In the genomic region with DNA sequence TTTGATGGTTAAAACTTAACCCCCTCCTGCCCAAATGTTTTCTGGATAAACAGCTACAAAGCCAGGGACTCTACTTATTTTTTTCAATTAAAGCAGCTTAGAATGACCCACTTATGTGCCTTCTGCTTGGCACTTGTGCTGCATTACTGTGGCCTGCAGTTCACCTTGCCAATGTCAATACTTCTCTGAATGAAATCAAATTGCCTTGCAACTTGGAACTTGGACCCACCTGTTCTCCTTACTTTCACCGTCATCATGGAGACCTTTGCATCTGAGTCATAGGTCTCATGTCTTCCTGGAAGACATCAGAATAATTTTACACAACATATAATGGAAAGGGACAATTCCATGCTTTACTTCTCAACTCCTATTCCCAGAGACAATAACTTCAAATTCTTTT, we compare ENCODE assay signal across 15 cellular contexts.
"Had no signal": no experiment of that assay in that cellular context is flagged by ENCODE, and none has a peak within 500 bp of the region (broad histone marks: within the 10 kb centered on the region; RNA-seq: fewer than 3 reads in every experiment).

No MANE protein-coding gene starts in this region.

- DNase-seq: activated CD4-positive, CD25-positive, alpha-beta regulatory T cell; amniotic stem cell; dermis blood vessel endothelial cell; endodermal cell; erythroblast; mesenchymal stem cell; stimulated activated CD4-positive, alpha-beta T cell treated with anti-CD3 and anti-CD28 coated beads, Interleukin-15, amount 100 ng/mL, for 24 hours; stimulated activated CD4-positive, alpha-beta T cell treated with anti-CD3 and anti-CD28 coated beads, Interleukin-4, amount 100 ng/mL, for 24 hours; uterus had no signal

- H3K9me3 Mint-ChIP-seq: T-helper 1 cell treated with Interleukin-12 subunit alpha and Interleukin-12 subunit beta and Interleukin-4 antibody, amounts not matched to agents 30 μg/mL and 1 μg/mL, for 36 hours had no signal

- H3K36me3 ChIP-seq: thoracic aorta, uterus had no signal

- H3K4me1 Mint-ChIP-seq: activated naive CD4-positive, alpha-beta T cell treated with anti-CD3 and anti-CD28 coated beads, Interleukin-2, amount 50 U/mL, for 24 hours; neural crest cell had no signal

- H3K36me3 Mint-ChIP-seq: brain had no signal

- H3K27ac ChIP-seq: thoracic aorta, uterus had no signal

- H3K9me3 ChIP-seq: uterus had no signal

- H3K4me3 Mint-ChIP-seq: activated naive CD4-positive, alpha-beta T cell treated with anti-CD3 and anti-CD28 coated beads, Interleukin-2, amount 50 U/mL, for 24 hours; brain; endodermal cell; neural crest cell; stimulated activated naive CD8-positive, alpha-beta T cell treated with anti-CD3 and anti-CD28 coated beads, Interleukin-15, Interleukin-2, amounts not matched to agents 100 ng/mL and 50 ng/mL, for 24 hours; T-helper 1 cell treated with Interleukin-12 subunit alpha and Interleukin-12 subunit beta and Interleukin-4 antibody, amounts not matched to agents 30 μg/mL and 1 μg/mL, for 36 hours had no signal

- H3K27me3 ChIP-seq: uterus had no signal

- H3K4me1 ChIP-seq: uterus had no signal

- H3K27ac Mint-ChIP-seq: activated naive CD4-positive, alpha-beta T cell treated with anti-CD3 and anti-CD28 coated beads, Interleukin-2, amount 50 U/mL, for 24 hours; endodermal cell; stimulated activated naive CD8-positive, alpha-beta T cell treated with anti-CD3 and anti-CD28 coated beads, Interleukin-15, Interleukin-2, amounts not matched to agents 100 ng/mL and 50 ng/mL, for 24 hours; T-helper 1 cell treated with Interleukin-12 subunit alpha and Interleukin-12 subunit beta and Interleukin-4 antibody, amounts not matched to agents 30 μg/mL and 1 μg/mL, for 36 hours had no signal

- H3K4me3 ChIP-seq: thoracic aorta, uterus had no signal
